ENCODE assay signal across 30 cellular contexts in the genomic region with DNA sequence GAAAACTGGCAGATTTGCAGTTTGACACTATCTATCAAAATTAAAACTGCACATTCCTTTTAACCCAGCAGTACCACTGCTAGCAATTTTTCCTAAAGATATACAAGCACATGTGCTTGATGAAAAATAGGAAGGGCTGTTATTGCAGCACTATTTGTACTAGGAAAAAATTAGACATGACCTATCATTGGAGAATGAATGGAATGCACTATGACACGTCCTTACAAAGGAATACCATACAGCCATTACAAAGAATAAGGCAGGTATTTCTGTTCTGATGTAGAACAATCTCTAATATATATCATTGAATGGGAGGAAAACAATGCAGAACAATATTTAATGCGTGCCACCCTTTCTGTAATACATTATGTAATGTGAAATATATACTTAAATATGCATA. TPM values are rescaled to one million over a fixed set of nuclear protein-coding genes. Genes with fewer than 3 reads are reported as not detected.
"Had no signal": no experiment of that assay in that cellular context is flagged by ENCODE, and none has a peak within 500 bp of the region (broad histone marks: within the 10 kb centered on the region; RNA-seq: fewer than 3 reads in every experiment).

No MANE protein-coding gene starts in this region.

- DNase-seq: activated CD4-positive, alpha-beta memory T cell treated with anti-CD3 and anti-CD28 coated beads, Interleukin-2, amount 10 ng/mL, durations not matched to agents 7 days and 5 days; activated CD4-positive, alpha-beta T cell treated with anti-CD3 and anti-CD28 coated beads for 1 hour; activated CD4-positive, alpha-beta T cell treated with anti-CD3 and anti-CD28 coated beads for 4 hours; activated CD4-positive, alpha-beta T cell treated with anti-CD3 and anti-CD28 coated beads, Interleukin-2, amount 10 ng/mL, durations not matched to agents 7 days and 5 days; activated CD4-positive, alpha-beta T cell treated with anti-CD3 and anti-CD28 coated beads, Interleukin-2, amount 50 U/mL, for 4 hours; activated CD8-positive, alpha-beta memory T cell treated with anti-CD3 and anti-CD28 coated beads, Interleukin-2, amount 50 U/mL, for 48 hours; activated gamma-delta T cell treated with Interleukin-2 at 50 U/mL for 16 hours; activated naive CD4-positive, alpha-beta T cell treated with anti-CD3 and anti-CD28 coated beads, Interleukin-2, amount 50 U/mL, for 16 hours; activated naive CD4-positive, alpha-beta T cell treated with Interleukin-2 at 50 U/mL for 16 hours; activated naive CD8-positive, alpha-beta T cell treated with anti-CD3 and anti-CD28 coated beads for 36 hours; activated naive CD8-positive, alpha-beta T cell treated with anti-CD3 and anti-CD28 coated beads, Interleukin-2, amount 50 U/mL, for 24 hours; activated T-cell treated with anti-CD3 and anti-CD28 coated beads for 4 hours; activated T-cell treated with anti-CD3 and anti-CD28 coated beads, Interleukin-2, amount 50 U/mL, for 24 hours; activated T-cell treated with anti-CD3 and anti-CD28 coated beads, Interleukin-2, amount 50 U/mL, for 72 hours; adrenal gland; amygdala; aorta; dorsolateral prefrontal cortex; effector memory CD4-positive, alpha-beta T cell; endodermal cell; foreskin keratinocyte; gastrocnemius medialis; glutamatergic neuron; heart left ventricle; T-helper 2 cell had no signal

- H3K4me1 ChIP-seq: adrenal gland, breast epithelium, foreskin keratinocyte had no signal

- H3K9me3 ChIP-seq: adrenal gland, breast epithelium, gastrocnemius medialis, heart left ventricle had no signal

- H3K36me3 ChIP-seq: adrenal gland, breast epithelium, gastrocnemius medialis, heart left ventricle had no signal

- H3K27ac ChIP-seq: adrenal gland, breast epithelium, coronary artery, foreskin keratinocyte, gastrocnemius medialis, VCaP had no signal

- ATAC-seq: activated naive CD8-positive, alpha-beta T cell treated with anti-CD3 and anti-CD28 coated beads, Interleukin-2, amount 50 U/mL, for 24 hours; activated T-cell treated with anti-CD3 and anti-CD28 coated beads, Interleukin-2, amount 50 U/mL, for 72 hours; esophagus mucosa; foreskin keratinocyte; gastrocnemius medialis; WTC11 had no signal

- H3K4me3 ChIP-seq: adrenal gland, breast epithelium, coronary artery, dorsolateral prefrontal cortex, gastrocnemius medialis, heart left ventricle had no signal

- H3K27me3 ChIP-seq: adrenal gland, dorsolateral prefrontal cortex, gastrocnemius medialis had no signal

RNA-seq across cellular contexts. Expression of gene DPYSL5, which starts 12.5 kb away (rescaled TPM):
- total RNA-seq: activated CD4-positive, alpha-beta memory T cell treated with anti-CD3 and anti-CD28 coated beads, Interleukin-2, amount 10 ng/mL, durations not matched to agents 7 days and 5 days; activated CD4-positive, alpha-beta T cell treated with anti-CD3 and anti-CD28 coated beads, Interleukin-2, amount 10 ng/mL, durations not matched to agents 7 days and 5 days; activated naive CD8-positive, alpha-beta T cell treated with anti-CD3 and anti-CD28 coated beads for 36 hours; activated T-cell treated with anti-CD3 and anti-CD28 coated beads, Interleukin-2, amount 50 U/mL, for 72 hours; aorta; breast epithelium; esophagus mucosa; foreskin keratinocyte; gastrocnemius medialis had no signal
- polyA plus RNA-seq: aorta, foreskin keratinocyte, heart left ventricle had no signal
